22 cellular contexts compared by ENCODE assay signal in the genomic region with DNA sequence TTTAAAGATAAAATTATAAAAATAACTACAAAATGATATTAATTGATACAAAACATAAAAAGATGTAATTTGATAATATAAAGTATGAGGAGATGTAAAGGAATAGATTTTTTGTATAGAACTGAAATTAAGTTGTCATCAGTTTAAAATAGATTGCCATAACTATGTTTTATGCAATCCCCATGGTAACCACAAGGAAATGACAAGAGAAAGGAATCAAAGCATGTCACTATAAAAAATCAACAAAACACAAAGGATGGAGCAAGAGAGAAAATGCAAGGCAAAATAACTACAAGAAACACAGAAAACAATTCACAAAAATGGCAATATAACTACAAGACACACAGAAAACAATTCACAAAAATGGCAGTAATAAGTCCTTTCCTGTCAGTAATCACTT. TPM values are rescaled to one million over a fixed set of nuclear protein-coding genes. Genes with fewer than 3 reads are reported as not detected.
DNase-seq lines count a peak whose midpoint lies in the region; ATAC-seq, FAIRE-seq and TF ChIP-seq lines count a peak whose summit lies in the region.
"Had no signal": no experiment of that assay in that cellular context is flagged by ENCODE, and none has a peak within 500 bp of the region (broad histone marks: within the 10 kb centered on the region; RNA-seq: fewer than 3 reads in every experiment).

No MANE protein-coding gene starts in this region.

- H3K27ac ChIP-seq in pancreas: no peak overlapping the region
- H3K27ac ChIP-seq: 22Rv1 had no signal

- H3K9me3 ChIP-seq in pancreas: no peaks in the 10 kb centered on the region
- H3K9me3 ChIP-seq: Caco-2, HAP-1 had no signal

- H3K4me3 ChIP-seq in fibroblast of the aortic adventitia (ENCODE audit: low read depth, low read length) (no peak overlapping the region), pancreas (no peak overlapping the region)
- H3K4me3 ChIP-seq: GM12878, HAP-1 had no signal

- peaks cover 0 to 34% (median 6%) of the 10 kb centered on the region in 4 donors for H3K27me3 ChIP-seq in pancreas

- no peaks in the 10 kb centered on the region for H3K4me1 ChIP-seq in pancreas
- H3K4me1 ChIP-seq: Caco-2, HAP-1 had no signal

- FAIRE-seq in A204.1 (lab: Jason Lieb, UNC) (peak; percentile 59), colon (lab: Jason Lieb, UNC) (peak; percentile 85), pancreas (lab: Jason Lieb, UNC) (peak; percentile 95)
- FAIRE-seq: GM19239, H54 had no signal

- intact Hi-C loops in pancreas (cut with DNase I): no loop called here

- no peak for ATAC-seq in pancreas
- ATAC-seq in GM21528 (IDR thresholded peaks at IDR 0.05; ENCODE audit: low FRiP score, unreplicated experiment): no peak
- ATAC-seq: CD8-positive, alpha-beta T cell; GM12878 had no signal

- H3K36me3 ChIP-seq in pancreas: no peaks in the 10 kb centered on the region
- H3K36me3 ChIP-seq: HAP-1 had no signal

- no peak for DNase-seq in fibroblast of the aortic adventitia (ENCODE audit: low read depth)
- DNase-seq in pancreas: no peak
- DNase-seq in NCI-H1417 treated with DMSO at 0.1 percent for 48 hours (lab: John Stamatoyannopoulos, UW): no peak
- no peak for DNase-seq in DMS53 treated with DMSO at 0.1 percent for 48 hours (lab: John Stamatoyannopoulos, UW; ENCODE audit: unreplicated experiment)
- no peak for DNase-seq in 8988T
- DNase-seq: C1 segment of cervical spinal cord; Caco-2; CD8-positive, alpha-beta T cell; DMS153; DMS79; EL; GDM1; GOT3 had no signal

- peak; percentile 13 for TF ChIP-seq CTCF in fibroblast of the aortic adventitia (IDR thresholded peaks at IDR 0.05; ENCODE audit: insufficient read depth, low read length)
- TF ChIP-seq CTCF in pancreas (IDR thresholded peaks at IDR 0.05): no peak

RNA-seq across cellular contexts. Expression of a gene that starts 27.0 kb away (rescaled TPM):
- total RNA-seq in fibroblast of the aortic adventitia (ENCODE audit: low replicate concordance): under 0.01 TPM in 1 of 2 replicates, not detected in the other
- total RNA-seq in pancreas: not detected
- polyA plus RNA-seq in pancreas: not detected
- total RNA-seq: Caco-2; CD8-positive, alpha-beta T cell; GM12878 had no signal
- polyA plus RNA-seq: BJ, GM12878 had no signal

RNA-seq across cellular contexts. Expression of a gene that starts 27.7 kb away (rescaled TPM):
- total RNA-seq in fibroblast of the aortic adventitia (ENCODE audit: low replicate concordance) (6.7 and 24.3 TPM in 2 replicates), pancreas (1 to 10 TPM; 2.8 to 5.8 (median 4.4) TPM)
- 1 to 10 TPM; 1.9 to 3.2 TPM for polyA plus RNA-seq in pancreas
